In genomic region chr10:42816917-42817316, GRCh38 we compare ENCODE assay signal across 27 cellular contexts.
"Had no signal": no experiment of that assay in that cellular context is flagged by ENCODE, and none has a peak within 500 bp of the region (broad histone marks: within the 10 kb centered on the region; RNA-seq: fewer than 3 reads in every experiment).

No MANE protein-coding gene starts in this region.

- H3K36me3 ChIP-seq: breast epithelium had no signal

- H3K27ac Mint-ChIP-seq: activated CD4-positive, alpha-beta T cell treated with anti-CD3 and anti-CD28 coated beads for 36 hours; mesothelial cell of epicardium; T-helper 2 cell treated with Interferon-gamma antibody and Interleukin-4, amounts not matched to agents 5 μg/mL and 100 μg/mL, for 36 hours had no signal

- H3K9ac ChIP-seq: parathyroid adenoma had no signal

- H3K9me3 ChIP-seq: breast epithelium, right atrium auricular region, testis, transverse colon had no signal

- H3K4me2 ChIP-seq: smooth muscle cell had no signal

- ATAC-seq: activated CD4-positive, alpha-beta T cell treated with anti-CD3 and anti-CD28 coated beads for 36 hours; left colon; stimulated activated naive CD8-positive, alpha-beta T cell treated with anti-CD3 and anti-CD28 coated beads, Interleukin-15, Interleukin-2, amounts not matched to agents 100 U/mL and 50 U/mL, for 24 hours had no signal

- H3K4me3 Mint-ChIP-seq: activated CD4-positive, alpha-beta T cell treated with anti-CD3 and anti-CD28 coated beads for 36 hours; central memory CD8-positive, alpha-beta T cell; immature natural killer cell; mesothelial cell of epicardium; naive B cell; T-helper 2 cell treated with Interferon-gamma antibody and Interleukin-4, amounts not matched to agents 5 μg/mL and 100 μg/mL, for 36 hours had no signal

- H3K27ac ChIP-seq: breast epithelium, parathyroid adenoma, right atrium auricular region, testis, transverse colon had no signal

- DNase-seq: activated CD4-positive, alpha-beta T cell treated with anti-CD3 and anti-CD28 coated beads for 36 hours; activated CD4-positive, alpha-beta T cell treated with anti-CD3 and anti-CD28 coated beads, Interleukin-2, amount 50 U/mL, for 4 hours; activated CD4-positive, CD25-positive, alpha-beta regulatory T cell; activated CD8-positive, alpha-beta memory T cell treated with anti-CD3 and anti-CD28 coated beads, Interleukin-2, amount 50 U/mL, for 4 hours; activated gamma-delta T cell; activated naive CD4-positive, alpha-beta T cell treated with anti-CD3 and anti-CD28 coated beads, Interleukin-2, amount 50 U/mL, for 16 hours; activated T-cell treated with anti-CD3 and anti-CD28 coated beads, Interleukin-2, amount 50 U/mL, for 1 hour; dermis blood vessel endothelial cell; effector CD4-positive, alpha-beta T cell; immature natural killer cell; kidney; left colon; mammary epithelial cell; naive B cell; occipital lobe; stimulated activated CD4-positive, alpha-beta T cell treated with anti-CD3 and anti-CD28 coated beads, Interleukin-1b, Interleukin-23, amount 100 ng/mL, for 48 hours; stimulated activated naive CD8-positive, alpha-beta T cell treated with anti-CD3 and anti-CD28 coated beads, Interleukin-15, Interleukin-2, amounts not matched to agents 100 U/mL and 50 U/mL, for 24 hours; T-helper 1 cell; testis; transverse colon had no signal

- H3K4me1 Mint-ChIP-seq: mesothelial cell of epicardium had no signal

- H2AFZ ChIP-seq: parathyroid adenoma had no signal

- H3K27me3 Mint-ChIP-seq: activated CD4-positive, alpha-beta T cell treated with anti-CD3 and anti-CD28 coated beads for 36 hours; central memory CD8-positive, alpha-beta T cell; naive B cell had no signal

- H3K4me1 ChIP-seq: breast epithelium, parathyroid adenoma, right atrium auricular region, testis, transverse colon had no signal

- H3K4me3 ChIP-seq: breast epithelium, right atrium auricular region, smooth muscle cell, testis, transverse colon had no signal

- H3K27me3 ChIP-seq: breast epithelium, right atrium auricular region, testis, transverse colon had no signal
